Comparison of ENCODE assay signal across 11 cellular contexts in the genomic region with DNA sequence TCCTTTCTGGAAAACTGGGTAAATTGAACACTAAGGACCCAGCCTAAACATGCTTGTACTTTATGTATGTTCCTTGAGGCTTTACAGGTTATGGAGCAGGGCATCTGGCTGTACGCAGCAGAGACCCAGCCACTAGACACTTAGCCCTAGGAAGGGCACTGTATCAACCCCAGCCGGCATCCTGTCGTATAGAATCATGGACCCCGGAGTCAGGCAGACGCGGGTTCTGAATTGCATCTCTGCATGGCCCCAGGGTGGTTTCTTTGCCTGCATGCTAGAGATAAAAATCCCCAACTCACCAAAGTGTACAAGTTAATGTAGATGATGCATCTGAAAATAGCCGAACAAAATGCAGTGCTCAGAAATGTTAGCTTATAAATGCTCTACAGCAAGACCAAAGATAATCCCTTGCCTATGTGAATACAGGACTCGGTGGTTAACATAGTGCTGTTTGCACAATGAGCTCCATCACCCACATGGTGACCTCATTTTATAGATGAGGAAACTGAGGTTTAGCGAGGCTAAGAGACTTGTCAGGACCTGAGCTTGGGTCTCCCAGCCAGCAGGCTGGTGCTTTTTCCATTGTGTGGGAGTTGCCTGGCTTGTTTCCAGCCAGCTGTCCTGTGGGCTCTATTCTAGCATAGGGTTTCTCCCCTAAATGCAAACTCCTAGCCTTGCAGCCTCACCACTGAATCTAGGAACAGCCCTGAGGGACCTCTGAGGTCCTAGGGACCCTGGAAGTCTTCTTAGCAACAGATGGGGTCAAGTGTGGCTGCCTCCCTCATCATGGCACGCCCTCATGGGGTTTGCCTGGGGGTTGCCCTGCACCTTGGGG. TPM values are rescaled to one million over a fixed set of nuclear protein-coding genes. Genes with fewer than 3 reads are reported as not detected.
DNase-seq lines count a peak whose midpoint lies in the region; ATAC-seq lines count a peak whose summit lies in the region.
"Had no signal": no experiment of that assay in that cellular context is flagged by ENCODE, and none has a peak within 500 bp of the region (broad histone marks: within the 10 kb centered on the region; RNA-seq: fewer than 3 reads in every experiment).

No MANE protein-coding gene starts in this region.

- H3K56ac ChIP-seq in mesendoderm (ENCODE audit: low read length): no peak overlapping the region

- H2BK15ac ChIP-seq in mesendoderm (replicated peaks; ENCODE audit: low read depth): no peak overlapping the region

- peak overlapping the region; percentile 87 to 99 (median 96) for H3K27ac Mint-ChIP-seq in CD8-positive, alpha-beta memory T cell
- peak overlapping the region; percentile 100 for H3K27ac Mint-ChIP-seq in activated T-cell treated with anti-CD3 and anti-CD28 coated beads, Interleukin-2, amount 50 U/mL, for 72 hours
- peak overlapping the region; percentile 76 to 82 for H3K27ac Mint-ChIP-seq in natural killer cell treated with Interleukin-12 subunit alpha and Interleukin-12 subunit beta and Interleukin-15 and Interleukin-18, amount 100 ng/mL, for 72 hours

- peaks cover 87% of the 10 kb centered on the region for H3K4me1 ChIP-seq in CD8-positive, alpha-beta memory T cell (ENCODE audit: insufficient read depth, low read length)
- H3K4me1 ChIP-seq in mesendoderm (ENCODE audit: control insufficient read depth, low read depth, low read length): no peaks in the 10 kb centered on the region

- H3K9me3 ChIP-seq in CD8-positive, alpha-beta memory T cell (ENCODE audit: low read length): no peaks in the 10 kb centered on the region

- ATAC-seq in activated T-cell treated with anti-CD3 and anti-CD28 coated beads, Interleukin-2, amount 50 U/mL, for 72 hours (replicated peaks in 1 of 2): peak; percentile 78 to 85
- ATAC-seq in natural killer cell treated with Interleukin-12 subunit alpha and Interleukin-12 subunit beta and Interleukin-15 and Interleukin-18, amount 100 ng/mL, for 72 hours: peak; percentile 91 to 95
- ATAC-seq in HG02884 (IDR thresholded peaks at IDR 0.05; ENCODE audit: unreplicated experiment): no peak
- no peak for ATAC-seq in HG03159 (IDR thresholded peaks at IDR 0.05; ENCODE audit: unreplicated experiment)

- H3K79me1 ChIP-seq in mesendoderm (ENCODE audit: low read length): no peaks in the 10 kb centered on the region

- H3K36me3 ChIP-seq in CD8-positive, alpha-beta memory T cell (ENCODE audit: insufficient read depth, low read length): peaks cover 27% of the 10 kb centered on the region
- H3K36me3 ChIP-seq in mesendoderm (ENCODE audit: control insufficient read depth, insufficient read depth, low read length): no peaks in the 10 kb centered on the region
- H3K36me3 ChIP-seq: cardiac muscle cell had no signal

- H3K18ac ChIP-seq in mesendoderm (ENCODE audit: low read length): no peak overlapping the region

- H2AK5ac ChIP-seq in mesendoderm (ENCODE audit: low read length): no peak overlapping the region

- no peak overlapping the region for H4K8ac ChIP-seq in mesendoderm (ENCODE audit: low read depth, low read length)

- CTCF ChIA-PET in CD8-positive, alpha-beta memory T cell (lab: Charles Lee): interaction anchor here (1.0 to 1.7 kb wide), 3 partner anchors 9 to 141 kb away, joined by 3 to 4 read pairs (median 4); no protein-coding TSS in a partner anchor

- H3K27me3 ChIP-seq in CD8-positive, alpha-beta memory T cell (ENCODE audit: insufficient read depth, low read length, poor library complexity, severe bottlenecking): no peaks in the 10 kb centered on the region
- H3K27me3 ChIP-seq in mesendoderm (ENCODE audit: insufficient read depth, low read length, poor library complexity): no peaks in the 10 kb centered on the region
- H3K27me3 ChIP-seq: cardiac muscle cell had no signal

- peak in 4 of 5 donors; percentile 41 to 72 (median 54) for DNase-seq in CD8-positive, alpha-beta memory T cell
- DNase-seq in NCI-H2171 treated with DMSO at 0.1 percent for 48 hours (lab: John Stamatoyannopoulos, UW) (peak; percentile 90), NCI-H1436 (lab: John Stamatoyannopoulos, UW) (no peak), mesendoderm (no peak)
- DNase-seq in activated T-cell treated with anti-CD3 and anti-CD28 coated beads, Interleukin-2, amount 50 U/mL, for 72 hours: peak; percentile 79 to 84
- DNase-seq in natural killer cell treated with Interleukin-12 subunit alpha and Interleukin-12 subunit beta and Interleukin-15 and Interleukin-18, amount 100 ng/mL, for 72 hours (ENCODE audit: low spot score): peak; percentile 82

- peak overlapping the region; percentile 17 for H3K4me3 ChIP-seq in CD8-positive, alpha-beta memory T cell (ENCODE audit: low read length)
- H3K4me3 ChIP-seq in mesendoderm (ENCODE audit: low read length): no peak overlapping the region
- H3K4me3 ChIP-seq: cardiac muscle cell, smooth muscle cell had no signal

- no peak overlapping the region for H3K23ac ChIP-seq in mesendoderm (ENCODE audit: low read length)

- POLR2A ChIA-PET in CD8-positive, alpha-beta memory T cell (lab: Charles Lee): interaction anchor here (0.7 to 1.6 kb wide), 6 partner anchors 45 to 143 kb away, joined by 3 to 11 read pairs (median 4); no protein-coding TSS in a partner anchor

- H3K4ac ChIP-seq in mesendoderm (ENCODE audit: low read depth, low read length): no peak overlapping the region

- H2BK5ac ChIP-seq in mesendoderm (ENCODE audit: low read length): no peak overlapping the region

- no peaks in the 10 kb centered on the region for H3K9me3 Mint-ChIP-seq in CD8-positive, alpha-beta memory T cell
- H3K9me3 Mint-ChIP-seq in activated T-cell treated with anti-CD3 and anti-CD28 coated beads, Interleukin-2, amount 50 U/mL, for 72 hours: no peaks in the 10 kb centered on the region
- H3K9me3 Mint-ChIP-seq in natural killer cell treated with Interleukin-12 subunit alpha and Interleukin-12 subunit beta and Interleukin-15 and Interleukin-18, amount 100 ng/mL, for 72 hours: no peaks in the 10 kb centered on the region

- no peak overlapping the region for H4K5ac ChIP-seq in mesendoderm (ENCODE audit: low read length)

- H3K9ac ChIP-seq in mesendoderm (ENCODE audit: low read length): no peak overlapping the region

- H3K4me1 Mint-ChIP-seq in CD8-positive, alpha-beta memory T cell: peaks cover 82 to 95% (median 94%) of the 10 kb centered on the region in 3 donors
- H3K4me1 Mint-ChIP-seq in activated T-cell treated with anti-CD3 and anti-CD28 coated beads, Interleukin-2, amount 50 U/mL, for 72 hours (ENCODE audit: low read depth): peaks cover 98% of the 10 kb centered on the region
- peaks cover 25 to 42% of the 10 kb centered on the region in 2 donors for H3K4me1 Mint-ChIP-seq in natural killer cell treated with Interleukin-12 subunit alpha and Interleukin-12 subunit beta and Interleukin-15 and Interleukin-18, amount 100 ng/mL, for 72 hours (ENCODE audit: low read depth in 2 of 2)

- no peaks in the 10 kb centered on the region for H3K79me2 ChIP-seq in mesendoderm (ENCODE audit: control insufficient read depth, insufficient read depth, low read length)

- no peak overlapping the region for H3K4me2 ChIP-seq in mesendoderm (ENCODE audit: low read length)
- H3K4me2 ChIP-seq: smooth muscle cell had no signal

- H3K27me3 Mint-ChIP-seq in CD8-positive, alpha-beta memory T cell: no peaks in the 10 kb centered on the region
- no peaks in the 10 kb centered on the region for H3K27me3 Mint-ChIP-seq in activated T-cell treated with anti-CD3 and anti-CD28 coated beads, Interleukin-2, amount 50 U/mL, for 72 hours (ENCODE audit: low read depth)
- H3K27me3 Mint-ChIP-seq in natural killer cell treated with Interleukin-12 subunit alpha and Interleukin-12 subunit beta and Interleukin-15 and Interleukin-18, amount 100 ng/mL, for 72 hours: no peaks in the 10 kb centered on the region

- H2BK120ac ChIP-seq in mesendoderm (ENCODE audit: low read depth, low read length): no peak overlapping the region

- peak overlapping the region; percentile 70 to 84 (median 81) for H3K4me3 Mint-ChIP-seq in CD8-positive, alpha-beta memory T cell
- H3K4me3 Mint-ChIP-seq in activated T-cell treated with anti-CD3 and anti-CD28 coated beads, Interleukin-2, amount 50 U/mL, for 72 hours: peak overlapping the region; percentile 87 to 90
- H3K4me3 Mint-ChIP-seq in natural killer cell treated with Interleukin-12 subunit alpha and Interleukin-12 subunit beta and Interleukin-15 and Interleukin-18, amount 100 ng/mL, for 72 hours: peak overlapping the region; percentile 72

- H3K36me3 Mint-ChIP-seq in CD8-positive, alpha-beta memory T cell: peaks cover 9 to 86% (median 14%) of the 10 kb centered on the region in 3 donors
- peaks cover 20 to 51% of the 10 kb centered on the region in 2 donors for H3K36me3 Mint-ChIP-seq in activated T-cell treated with anti-CD3 and anti-CD28 coated beads, Interleukin-2, amount 50 U/mL, for 72 hours (ENCODE audit: insufficient read depth in 2 of 2)
- no peaks in the 10 kb centered on the region for H3K36me3 Mint-ChIP-seq in natural killer cell treated with Interleukin-12 subunit alpha and Interleukin-12 subunit beta and Interleukin-15 and Interleukin-18, amount 100 ng/mL, for 72 hours

- WGBS in mesendoderm (ENCODE audit: extremely low coverage, insufficient coverage, low lambda C conversion rate): no CpG with 5 or more reads among the region's 10 CpGs

- H3K27ac ChIP-seq in CD8-positive, alpha-beta memory T cell (ENCODE audit: low read depth, low read length): peak overlapping the region; percentile 29
- H3K27ac ChIP-seq in mesendoderm (ENCODE audit: low read depth, low read length): no peak overlapping the region
- H3K27ac ChIP-seq: cardiac muscle cell had no signal

RNA-seq across cellular contexts. Expression of a gene that starts 7.3 kb away (rescaled TPM):
- total RNA-seq in CD8-positive, alpha-beta memory T cell: 100 to 1,000 TPM; 229 to 233 TPM
- 156 TPM for polyA plus RNA-seq in CD8-positive, alpha-beta memory T cell
- 100 to 1,000 TPM; 298 to 313 TPM for total RNA-seq in activated T-cell treated with anti-CD3 and anti-CD28 coated beads, Interleukin-2, amount 50 U/mL, for 72 hours
- total RNA-seq in natural killer cell treated with Interleukin-12 subunit alpha and Interleukin-12 subunit beta and Interleukin-15 and Interleukin-18, amount 100 ng/mL, for 72 hours: 10 to 100 TPM in 1 of 2 donors, 1 to 10 TPM in 1; 5.9 to 44.0 TPM
- 0.07 TPM for polyA plus RNA-seq in mesendoderm (2013, experiment 1 of 2)
- polyA plus RNA-seq in mesendoderm (2013, experiment 2 of 2): 0.03 TPM
- total RNA-seq: RPMI7951 had no signal
- polyA plus RNA-seq: cardiac muscle cell, smooth muscle cell had no signal

RNA-seq across cellular contexts. Expression of a gene that starts 26.8 kb away (rescaled TPM):
- 1 to 10 TPM; 1.2 to 1.5 TPM for total RNA-seq in CD8-positive, alpha-beta memory T cell
- not detected for polyA plus RNA-seq in CD8-positive, alpha-beta memory T cell
- total RNA-seq in activated T-cell treated with anti-CD3 and anti-CD28 coated beads, Interleukin-2, amount 50 U/mL, for 72 hours: 1 to 10 TPM; 3.5 to 4.1 TPM
- 1 to 10 TPM; 1.2 to 5.0 TPM for total RNA-seq in natural killer cell treated with Interleukin-12 subunit alpha and Interleukin-12 subunit beta and Interleukin-15 and Interleukin-18, amount 100 ng/mL, for 72 hours
- 14.1 TPM for polyA plus RNA-seq in mesendoderm (2013, experiment 1 of 2)
- polyA plus RNA-seq in mesendoderm (2013, experiment 2 of 2): 12.4 TPM
- polyA plus RNA-seq: cardiac muscle cell had no signal

RNA-seq across cellular contexts. Expression of a gene that starts 54.5 kb away (rescaled TPM):
- under 1 TPM; 0.68 to 0.73 TPM for total RNA-seq in CD8-positive, alpha-beta memory T cell
- not detected for polyA plus RNA-seq in CD8-positive, alpha-beta memory T cell
- 1 to 10 TPM; 2.4 to 3.5 TPM for total RNA-seq in activated T-cell treated with anti-CD3 and anti-CD28 coated beads, Interleukin-2, amount 50 U/mL, for 72 hours
- total RNA-seq in natural killer cell treated with Interleukin-12 subunit alpha and Interleukin-12 subunit beta and Interleukin-15 and Interleukin-18, amount 100 ng/mL, for 72 hours: under 1 TPM in 1 of 2 donors, not detected in 1; 0.10 TPM
- polyA plus RNA-seq in mesendoderm (2013, experiment 1 of 2): 34.2 TPM
- 32.7 TPM for polyA plus RNA-seq in mesendoderm (2013, experiment 2 of 2)

Comparison
In these comparisons a context has a peak if more than half of its experiments do, and no peak if none do; other contexts are left out.
1. DNase-seq: peak in CD8-positive, alpha-beta memory T cell (4 of 5), NCI-H2171 treated with DMSO at 0.1 percent for 48 hours (single experiment), activated T-cell treated with anti-CD3 and anti-CD28 coated beads, Interleukin-2, amount 50 U/mL, for 72 hours (2 of 2) and natural killer cell treated with Interleukin-12 subunit alpha and Interleukin-12 subunit beta and Interleukin-15 and Interleukin-18, amount 100 ng/mL, for 72 hours (single experiment); none in NCI-H1436 (single experiment) and mesendoderm (single experiment).
2. ATAC-seq: peak in activated T-cell treated with anti-CD3 and anti-CD28 coated beads, Interleukin-2, amount 50 U/mL, for 72 hours (2 of 2) and natural killer cell treated with Interleukin-12 subunit alpha and Interleukin-12 subunit beta and Interleukin-15 and Interleukin-18, amount 100 ng/mL, for 72 hours (2 of 2); none in HG02884 (single experiment) and HG03159 (single experiment).
3. RNA of a gene that starts 7.3 kb away (total RNA-seq): 298 to 313 TPM in activated T-cell treated with anti-CD3 and anti-CD28 coated beads, Interleukin-2, amount 50 U/mL, for 72 hours and 229 to 233 TPM in CD8-positive, alpha-beta memory T cell; 5.9 to 44.0 TPM in natural killer cell treated with Interleukin-12 subunit alpha and Interleukin-12 subunit beta and Interleukin-15 and Interleukin-18, amount 100 ng/mL, for 72 hours; every median in the first group is over 4 times any median in the second.
4. Peak in every context shown above with its lines, with median percentiles within 50 percentile points of each other: H3K27ac Mint-ChIP-seq and H3K4me3 Mint-ChIP-seq.